ENCODE assay signal across 27 cellular contexts in genomic region chr2:112062894-112063293, GRCh38. TPM values are rescaled to one million over a fixed set of nuclear protein-coding genes. Genes with fewer than 3 reads are reported as not detected.
DNase-seq lines count a peak whose midpoint lies in the region; ATAC-seq and TF ChIP-seq lines count a peak whose summit lies in the region.
"Had no signal": no experiment of that assay in that cellular context is flagged by ENCODE, and none has a peak within 500 bp of the region (broad histone marks: within the 10 kb centered on the region; RNA-seq: fewer than 3 reads in every experiment).

No MANE protein-coding gene starts in this region.

- TF ChIP-seq CTCF in WTC11 (IDR thresholded peaks at IDR 0.05): no peak
- no peak for TF ChIP-seq CTCF in endothelial cell (IDR thresholded peaks at IDR 0.05; ENCODE audit: unreplicated experiment)
- TF ChIP-seq CTCF in chondrocyte (IDR thresholded peaks at IDR 0.05): no peak
- TF ChIP-seq CTCF in osteoblast (IDR thresholded peaks at IDR 0.05; ENCODE audit: extremely low read depth, low read depth, low read length): no peak
- TF ChIP-seq CTCF in ovary (IDR thresholded peaks at IDR 0.05): no peak

- H4K20me1 ChIP-seq in osteoblast (ENCODE audit: insufficient read depth, low read length): peaks cover 11% of the 10 kb centered on the region

- 91 to 100% (median 98%) methylated on average over 1 of the region's 1 CpG for WGBS in ovary, 3 donors

- H3K27ac ChIP-seq in osteoblast (ENCODE audit: low read depth, low read length) (no peak overlapping the region), ovary (no peak overlapping the region)
- H3K27ac ChIP-seq: colonic mucosa, gastrocnemius medialis, RWPE1, SK-N-MC, tibial artery had no signal

- H3K9me3 ChIP-seq in osteoblast (ENCODE audit: low read depth, low read length): no peaks in the 10 kb centered on the region
- H3K9me3 ChIP-seq in ovary: no peaks in the 10 kb centered on the region
- H3K9me3 ChIP-seq: breast epithelium, colonic mucosa, gastrocnemius medialis, stomach, tibial artery had no signal

- POLR2A ChIA-PET in WTC11 (lab: Charles Lee): no interaction called here

- peak overlapping the region; percentile 2 to 85 for H3K27ac Mint-ChIP-seq in activated naive CD4-positive, alpha-beta T cell treated with anti-CD3 and anti-CD28 coated beads, Interleukin-2, amount 50 U/mL, for 72 hours
- H3K27ac Mint-ChIP-seq in WTC11: 0 out of 2 replicates have a peak overlapping the region, but pooled peaks have one; percentile 7
- H3K27ac Mint-ChIP-seq in endothelial cell (ENCODE audit: unreplicated experiment): no peak overlapping the region
- H3K27ac Mint-ChIP-seq in chondrocyte (ENCODE audit: unreplicated experiment): no peak overlapping the region

- H3K9me3 Mint-ChIP-seq in activated naive CD4-positive, alpha-beta T cell treated with anti-CD3 and anti-CD28 coated beads, Interleukin-2, amount 50 U/mL, for 72 hours: peaks cover 8 to 26% of the 10 kb centered on the region in 2 donors
- peaks cover 14% of the 10 kb centered on the region; the same call in 1 of the 2 replicates for H3K9me3 Mint-ChIP-seq in WTC11
- H3K9me3 Mint-ChIP-seq in endothelial cell (ENCODE audit: unreplicated experiment): no peaks in the 10 kb centered on the region
- no peaks in the 10 kb centered on the region for H3K9me3 Mint-ChIP-seq in chondrocyte (ENCODE audit: low read depth)
- H3K9me3 Mint-ChIP-seq: CD8-positive, alpha-beta T cell; IgD-negative memory B cell; T-helper 1 cell treated with Interleukin-12 subunit alpha and Interleukin-12 subunit beta and Interleukin-4 antibody, amounts not matched to agents 30 μg/mL and 1 μg/mL, for 36 hours had no signal

- peaks cover 70% of the 10 kb centered on the region for H3K36me3 ChIP-seq in osteoblast (ENCODE audit: insufficient read depth, low read length)
- no peaks in the 10 kb centered on the region for H3K36me3 ChIP-seq in ovary
- H3K36me3 ChIP-seq: breast epithelium had no signal

- H3K4me2 ChIP-seq in osteoblast (ENCODE audit: insufficient read depth, low read length): no peak overlapping the region

- CTCF ChIA-PET in WTC11 (lab: Charles Lee): no interaction called here

- no peak overlapping the region for H2AFZ ChIP-seq in osteoblast (ENCODE audit: low read length)

- H3K36me3 Mint-ChIP-seq in activated naive CD4-positive, alpha-beta T cell treated with anti-CD3 and anti-CD28 coated beads, Interleukin-2, amount 50 U/mL, for 72 hours: peaks cover 32 to 79% of the 10 kb centered on the region in 2 donors
- H3K36me3 Mint-ChIP-seq in WTC11 (peaks cover 40% of the 10 kb centered on the region), endothelial cell (ENCODE audit: low read depth, unreplicated experiment) (peaks cover 46% of the 10 kb centered on the region), chondrocyte (ENCODE audit: low read depth) (peaks cover 35% of the 10 kb centered on the region)

- H3K4me1 Mint-ChIP-seq in WTC11: peaks cover 10% of the 10 kb centered on the region; the same call in 1 of the 2 replicates
- peaks cover 42% of the 10 kb centered on the region for H3K4me1 Mint-ChIP-seq in endothelial cell (ENCODE audit: unreplicated experiment)
- H3K4me1 Mint-ChIP-seq in chondrocyte (ENCODE audit: low read depth): peaks cover 46% of the 10 kb centered on the region

- peaks cover 12% of the 10 kb centered on the region for H3K4me1 ChIP-seq in osteoblast (ENCODE audit: insufficient read depth, low read length)
- peaks cover 6% of the 10 kb centered on the region for H3K4me1 ChIP-seq in ovary (ENCODE audit: insufficient read depth)
- H3K4me1 ChIP-seq: breast epithelium, colonic mucosa had no signal

- H3K4me3 ChIP-seq in osteoblast (ENCODE audit: insufficient read depth, low read length) (no peak overlapping the region), ovary (no peak overlapping the region)
- H3K4me3 ChIP-seq: breast epithelium, colonic mucosa, gastrocnemius medialis, SK-N-MC, stomach, tibial artery had no signal

- H3K27me3 ChIP-seq in osteoblast (ENCODE audit: insufficient read depth, low read length) (no peaks in the 10 kb centered on the region), ovary (no peaks in the 10 kb centered on the region)
- H3K27me3 ChIP-seq: breast epithelium, colonic mucosa, gastrocnemius medialis, stomach, tibial artery had no signal

- TF ChIP-seq POLR2A in ovary (IDR thresholded peaks at IDR 0.05): no peak

- DNase-seq in activated naive CD4-positive, alpha-beta T cell treated with anti-CD3 and anti-CD28 coated beads, Interleukin-2, amount 50 U/mL, for 72 hours (ENCODE audit: low spot score in 2 of 2): no peak
- no peak for DNase-seq in activated naive CD4-positive, alpha-beta T cell treated with Interleukin-2 at 50 U/mL for 16 hours
- DNase-seq in WTC11 (ENCODE audit: low spot score): no peak
- no peak for DNase-seq in endothelial cell (ENCODE audit: low spot score)
- DNase-seq in chondrocyte (ENCODE audit: low spot score): no peak
- no peak for DNase-seq in osteoblast (ENCODE audit: insufficient read length, low spot score, missing footprints)
- DNase-seq in ovary: no peak
- DNase-seq: amygdala; CD8-positive, alpha-beta T cell; colonic mucosa; DMS 273 treated with DMSO at 0.1 percent for 48 hours; gastrocnemius medialis; hippocampal formation; naive thymus-derived CD4-positive, alpha-beta T cell; NCI-H2029 treated with DMSO at 0.1 percent for 48 hours; NCI-H345; NCI-H748 treated with DMSO at 0.1 percent for 48 hours; occipital lobe; stimulated activated CD4-positive, alpha-beta T cell treated with anti-CD3 and anti-CD28 coated beads, Interleukin-2, amount 100 ng/mL, for 48 hours; stomach; tibial artery had no signal

- no peak for TF ChIP-seq EP300 in ovary (IDR thresholded peaks at IDR 0.05)

- no peak overlapping the region for H3K4me3 Mint-ChIP-seq in WTC11
- H3K4me3 Mint-ChIP-seq in endothelial cell (ENCODE audit: unreplicated experiment): peak overlapping the region; percentile 6
- no peak overlapping the region for H3K4me3 Mint-ChIP-seq in chondrocyte (ENCODE audit: unreplicated experiment)
- H3K4me3 Mint-ChIP-seq: CD8-positive, alpha-beta T cell; T-helper 1 cell treated with Interleukin-12 subunit alpha and Interleukin-12 subunit beta and Interleukin-4 antibody, amounts not matched to agents 30 μg/mL and 1 μg/mL, for 36 hours had no signal

- intact Hi-C loops in ovary (cut with DNase I): no loop called here

- peak; percentile 75 to 90 for ATAC-seq in activated naive CD4-positive, alpha-beta T cell treated with anti-CD3 and anti-CD28 coated beads, Interleukin-2, amount 50 U/mL, for 72 hours
- ATAC-seq in WTC11: no peak
- ATAC-seq: CD8-positive, alpha-beta T cell; gastrocnemius medialis; left lobe of liver; naive thymus-derived CD4-positive, alpha-beta T cell had no signal

- H3K27me3 Mint-ChIP-seq in WTC11 (ENCODE audit: low read depth): no peaks in the 10 kb centered on the region
- H3K27me3 Mint-ChIP-seq in endothelial cell (ENCODE audit: unreplicated experiment): peaks cover under 1% of the 10 kb centered on the region
- no peaks in the 10 kb centered on the region for H3K27me3 Mint-ChIP-seq in chondrocyte (ENCODE audit: low read depth)
- H3K27me3 Mint-ChIP-seq: IgD-negative memory B cell; naive thymus-derived CD4-positive, alpha-beta T cell had no signal

- H3K79me2 ChIP-seq in osteoblast (ENCODE audit: insufficient read depth, low read length): peaks cover 44% of the 10 kb centered on the region

TF ChIP-seq in WTC11, 78 proteins besides CTCF, POLR2A, EP300 and RAD21:
- no peak for TF ChIP-seq NFATC4 (CRISPR knock-in tag; IDR thresholded peaks at IDR 0.05)

RNA-seq across cellular contexts. Expression of gene TMEM87B, which starts 7.8 kb away (rescaled TPM):
- total RNA-seq in activated naive CD4-positive, alpha-beta T cell treated with anti-CD3 and anti-CD28 coated beads, Interleukin-2, amount 50 U/mL, for 72 hours: 10 to 100 TPM; 16.8 to 26.2 TPM
- total RNA-seq in WTC11 (2021) (9.0 to 12.5 TPM (median 10.6 TPM) in 3 replicates), endothelial cell (ENCODE audit: unreplicated experiment) (22.6 TPM), chondrocyte (19.4 to 20.1 TPM (median 19.8 TPM) in 3 replicates), osteoblast (33.7 and 38.9 TPM in 2 replicates), ovary (10 to 100 TPM; 11.0 to 23.8 (median 13.2) TPM)
- 10 to 100 TPM in 1 of 2 donors, 1 to 10 TPM in 1; 7.1 to 18.4 TPM for polyA plus RNA-seq in ovary

Comparison
In these comparisons a context has a peak if more than half of its experiments do, and no peak if none do; other contexts are left out.
1. H3K27ac Mint-ChIP-seq: peak in activated naive CD4-positive, alpha-beta T cell treated with anti-CD3 and anti-CD28 coated beads, Interleukin-2, amount 50 U/mL, for 72 hours (2 of 2) and WTC11 (single experiment); none in endothelial cell (single experiment) and chondrocyte (single experiment).